In genomic region chr3:31181661-31182060, GRCh38 we compare ENCODE assay signal across 29 cellular contexts.
"Had no signal": no experiment of that assay in that cellular context is flagged by ENCODE, and none has a peak within 500 bp of the region (broad histone marks: within the 10 kb centered on the region; RNA-seq: fewer than 3 reads in every experiment).

No MANE protein-coding gene starts in this region.

- H3K27ac Mint-ChIP-seq: naive thymus-derived CD8-positive, alpha-beta T cell; nephron; progenitor cell of endocrine pancreas; stimulated activated naive B cell treated with anti-CD40 and anti-IgM and Interleukin-4, amounts not matched to agents 10 μg/mL and 1 μg/mL and 100 μg/mL, for 72 hours had no signal

- H3K27ac ChIP-seq: lower lobe of right lung, neutrophil, parathyroid adenoma, right atrium auricular region, right lobe of liver, stomach, testis, thyroid gland, transverse colon, upper lobe of left lung had no signal

- DNase-seq: hippocampal formation; kidney glomerular epithelial cell; left cardiac atrium; lower lobe of right lung; mammary epithelial cell; mesenchymal stem cell; naive thymus-derived CD8-positive, alpha-beta T cell; occipital lobe; right lobe of liver; stimulated activated CD4-positive, alpha-beta T cell treated with anti-CD3 and anti-CD28 coated beads, Interleukin-1b, Interleukin-23, amount 100 ng/mL, for 48 hours; stimulated activated CD4-positive, alpha-beta T cell treated with anti-CD3 and anti-CD28 coated beads, Interleukin-2, amount 100 ng/mL, for 48 hours; stimulated activated CD4-positive, alpha-beta T cell treated with anti-CD3 and anti-CD28 coated beads, Interleukin-4, amount 100 ng/mL, for 4 hours; stimulated activated CD8-positive, alpha-beta memory T cell treated with anti-CD3 and anti-CD28 coated beads, Interleukin-4, amount 100 ng/mL, for 48 hours; stimulated activated naive B cell treated with anti-CD40 and anti-IgM and Interleukin-4, amounts not matched to agents 10 μg/mL and 1 μg/mL and 100 μg/mL, for 72 hours; stimulated activated naive CD8-positive, alpha-beta T cell treated with anti-CD3 and anti-CD28 coated beads, Interleukin-15, Interleukin-2, amounts not matched to agents 100 U/mL and 50 U/mL, for 24 hours; stomach; testis; thyroid gland; transverse colon had no signal

- H3K79me2 ChIP-seq: parathyroid adenoma had no signal

- H2AFZ ChIP-seq: parathyroid adenoma had no signal

- H3K4me1 ChIP-seq: lower lobe of right lung, parathyroid adenoma, right atrium auricular region, stomach, testis, thyroid gland, upper lobe of left lung had no signal

- H3K27me3 ChIP-seq: neutrophil, right atrium auricular region, right lobe of liver, stomach, testis, thyroid gland, transverse colon, upper lobe of left lung had no signal

- H3K4me3 ChIP-seq: lower lobe of right lung, right atrium auricular region, right lobe of liver, smooth muscle cell, stomach, testis, thyroid gland, transverse colon, upper lobe of left lung had no signal

- H3K36me3 ChIP-seq: lower lobe of right lung, neutrophil, right atrium auricular region, right lobe of liver, stomach, thyroid gland, transverse colon, upper lobe of left lung had no signal

- ATAC-seq: left cardiac atrium; left lobe of liver; lower lobe of right lung; naive thymus-derived CD8-positive, alpha-beta T cell; stimulated activated naive B cell treated with anti-CD40 and anti-IgM and Interleukin-4, amounts not matched to agents 10 μg/mL and 1 μg/mL and 100 μg/mL, for 72 hours; stimulated activated naive CD8-positive, alpha-beta T cell treated with anti-CD3 and anti-CD28 coated beads, Interleukin-15, Interleukin-2, amounts not matched to agents 100 U/mL and 50 U/mL, for 24 hours had no signal

- H3K9me3 ChIP-seq: lower lobe of right lung, neutrophil, right atrium auricular region, right lobe of liver, stomach, testis, thyroid gland, transverse colon, upper lobe of left lung had no signal

- H3K4me1 Mint-ChIP-seq: neural crest cell had no signal

- H3K27me3 Mint-ChIP-seq: naive thymus-derived CD8-positive, alpha-beta T cell; progenitor cell of endocrine pancreas; stimulated activated naive B cell treated with anti-CD40 and anti-IgM and Interleukin-4, amounts not matched to agents 10 μg/mL and 1 μg/mL and 100 μg/mL, for 72 hours had no signal

- H3K4me3 Mint-ChIP-seq: naive thymus-derived CD8-positive, alpha-beta T cell; nephron; neural crest cell; stimulated activated naive B cell treated with anti-CD40 and anti-IgM and Interleukin-4, amounts not matched to agents 10 μg/mL and 1 μg/mL and 100 μg/mL, for 72 hours had no signal

- H3K4me2 ChIP-seq: smooth muscle cell had no signal

- FAIRE-seq: keratinocyte had no signal

- H3K9ac ChIP-seq: parathyroid adenoma had no signal
